16 cellular contexts compared by ENCODE assay signal in the genomic region with DNA sequence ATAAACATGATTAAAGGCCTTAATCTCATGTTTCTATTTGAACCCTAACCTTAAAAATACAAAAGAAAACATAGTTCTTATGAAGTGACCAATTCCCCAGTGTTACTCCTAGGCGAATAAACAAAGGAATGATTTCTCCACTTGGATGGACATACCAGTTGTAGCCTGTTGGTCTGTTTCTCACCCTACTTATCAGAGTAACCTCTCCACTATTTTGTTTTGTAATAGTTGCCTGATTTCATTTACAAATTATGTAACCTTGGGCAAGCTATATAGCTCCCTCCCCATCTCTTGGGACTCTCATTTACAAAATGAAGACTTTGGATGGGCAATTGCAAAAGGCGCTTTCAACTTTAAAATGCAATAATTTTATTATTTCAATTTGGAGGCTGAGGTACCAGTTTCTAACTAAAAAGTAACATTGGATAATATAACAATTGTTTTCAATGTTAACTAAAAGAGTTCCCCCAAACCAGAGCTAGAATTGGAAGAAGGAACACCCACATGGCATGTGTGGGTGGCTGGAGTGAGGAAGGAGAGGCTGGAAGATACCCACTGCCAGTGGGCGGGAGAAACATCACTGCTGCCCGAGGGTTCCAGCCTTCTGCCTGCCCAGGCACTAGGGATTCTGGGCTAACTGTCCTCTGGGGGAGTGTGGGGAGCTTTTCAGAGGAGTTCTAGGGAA.
DNase-seq lines count a peak whose midpoint lies in the region; FAIRE-seq and TF ChIP-seq lines count a peak whose summit lies in the region.
"Had no signal": no experiment of that assay in that cellular context is flagged by ENCODE, and none has a peak within 500 bp of the region (broad histone marks: within the 10 kb centered on the region; RNA-seq: fewer than 3 reads in every experiment).

No MANE protein-coding gene starts in this region.

- H3K36me3 ChIP-seq in OCI-LY1 (ENCODE audit: insufficient read depth, low read length), result peaks cover 43% of the 10 kb centered on the region
- H3K36me3 ChIP-seq in small intestine (ENCODE audit: control insufficient read depth in 2 of 2, insufficient read depth in 2 of 2, low read length in 2 of 2), result no peaks in the 10 kb centered on the region
- no peaks in the 10 kb centered on the region for H3K36me3 ChIP-seq in PC-9 (ENCODE audit: low read depth)
- no peaks in the 10 kb centered on the region; the same call in 1 of the 2 replicates for H3K36me3 ChIP-seq in MG63

- H3K9ac ChIP-seq in OCI-LY1 (ENCODE audit: low read length), result peak overlapping the region; percentile 50

- no peak for FAIRE-seq in small intestine (lab: Jason Lieb, UNC)
- FAIRE-seq: TTC549 had no signal

- CTCF ChIA-PET in PC-9 (lab: Charles Lee), result no interaction called here

- H3K4me2 ChIP-seq in OCI-LY1 (ENCODE audit: low read length) (peak overlapping the region; percentile 54), PC-9 (no peak overlapping the region)

- POLR2A ChIA-PET in PC-9 (lab: Charles Lee; ENCODE audit: unreplicated experiment), result no interaction called here

- 78 to 85% (median 82%) methylated on average over 4 of the region's 4 CpGs for WGBS in small intestine, 3 donors

- peaks cover 96% of the 10 kb centered on the region for H3K4me1 ChIP-seq in OCI-LY1 (ENCODE audit: insufficient read depth, low read length, severe bottlenecking)
- no peaks in the 10 kb centered on the region for H3K4me1 ChIP-seq in small intestine (ENCODE audit: control insufficient read depth in 2 of 2, insufficient read depth in 1 of 2, low read depth in 1 of 2, low read length in 1 of 2)
- no peaks in the 10 kb centered on the region for H3K4me1 ChIP-seq in PC-9 (replicated peaks; ENCODE audit: insufficient read depth)
- H3K4me1 ChIP-seq: body of pancreas had no signal

- H2AFZ ChIP-seq in OCI-LY1 (ENCODE audit: low read length) (no peak overlapping the region), PC-9 (no peak overlapping the region)

- H3F3A ChIP-seq in OCI-LY1 (ENCODE audit: insufficient read depth, low read length) (0 out of 2 replicates have a peak, but pooled peaks cover 7% of the 10 kb centered on the region), PC-9 (ENCODE audit: insufficient read depth, low read depth) (no peaks in the 10 kb centered on the region)

- peaks cover 69% of the 10 kb centered on the region for H3K79me2 ChIP-seq in OCI-LY1 (ENCODE audit: insufficient read depth, low read length)
- H3K79me2 ChIP-seq in PC-9 (ENCODE audit: low read depth), result no peaks in the 10 kb centered on the region

- H3K9me2 ChIP-seq in OCI-LY1 (ENCODE audit: low read depth, low read length) (no peaks in the 10 kb centered on the region), PC-9 (ENCODE audit: insufficient read depth) (no peaks in the 10 kb centered on the region)

- no peaks in the 10 kb centered on the region for H3K27me3 ChIP-seq in OCI-LY1 (ENCODE audit: insufficient read depth, low read length)
- no peaks in the 10 kb centered on the region for H3K27me3 ChIP-seq in small intestine (ENCODE audit: control insufficient read depth in 2 of 2, insufficient read depth in 2 of 2, low read length in 2 of 2)
- no peaks in the 10 kb centered on the region; the same call in 1 of the 2 replicates for H3K27me3 ChIP-seq in PC-9 (ENCODE audit: insufficient read depth, low read depth)
- H3K27me3 ChIP-seq in MG63, result no peaks in the 10 kb centered on the region
- H3K27me3 ChIP-seq: body of pancreas had no signal

- intact Hi-C loops in posterior cingulate gyrus (cut with DNase I) (no loop called here), PC-9 (cut with micrococcal nuclease; ENCODE audit: unreplicated experiment) (no loop called here)

- H3K9me3 ChIP-seq in OCI-LY1 (ENCODE audit: low read length), result no peaks in the 10 kb centered on the region
- H3K9me3 ChIP-seq in small intestine (ENCODE audit: control insufficient read depth, low read depth), result no peaks in the 10 kb centered on the region
- no peaks in the 10 kb centered on the region for H3K9me3 ChIP-seq in PC-9 (ENCODE audit: insufficient read depth, low read depth)
- H3K9me3 ChIP-seq in MG63, result no peaks in the 10 kb centered on the region
- H3K9me3 ChIP-seq: body of pancreas had no signal

- peak; percentile 79 for DNase-seq in AG10803 (ENCODE audit: low read depth)
- peak; percentile 84 for DNase-seq in fibroblast of villous mesenchyme (ENCODE audit: low read depth)
- peak in 6 of 10 donors; percentile 29 to 87 (median 64) for DNase-seq in posterior cingulate gyrus
- no peak for DNase-seq in nucleus accumbens (lab: John Stamatoyannopoulos, UW)
- DNase-seq in small intestine, result no peak
- DNase-seq in PC-9, result no peak
- no peak for DNase-seq in MG63
- DNase-seq: activated CD4-positive, alpha-beta memory T cell treated with anti-CD3 and anti-CD28 coated beads, Interleukin-2, amount 10 ng/mL, durations not matched to agents 7 days and 5 days; body of pancreas; effector memory CD4-positive, alpha-beta T cell; glutamatergic neuron; NCI-H2081; nephron progenitor cell had no signal

- no TSS peak for BruUV-seq in PC-9 (replicated peaks; lab: Mats Ljungman, UMichigan)

- no peak overlapping the region for H3K4me3 ChIP-seq in AG10803 (ENCODE audit: low read length)
- H3K4me3 ChIP-seq in OCI-LY1 (ENCODE audit: low read depth, low read length, poor library complexity, severe bottlenecking), result no peak overlapping the region
- no peak overlapping the region for H3K4me3 ChIP-seq in fibroblast of villous mesenchyme (ENCODE audit: low read depth, low read length)
- no peak overlapping the region for H3K4me3 ChIP-seq in small intestine (ENCODE audit: low read depth in 1 of 2, low read length in 2 of 2)
- H3K4me3 ChIP-seq in PC-9, result no peak overlapping the region
- no peak overlapping the region for H3K4me3 ChIP-seq in MG63
- H3K4me3 ChIP-seq: body of pancreas, skin epidermis had no signal

- H3K27ac ChIP-seq in OCI-LY1 (ENCODE audit: low read depth, low read length, poor library complexity, severe bottlenecking), result peak overlapping the region; percentile 99
- peak overlapping the region in 1 of 2 donors; percentile 21 for H3K27ac ChIP-seq in small intestine (ENCODE audit: low read depth in 1 of 2, low read length in 1 of 2)
- no peak overlapping the region for H3K27ac ChIP-seq in PC-9
- H3K27ac ChIP-seq: body of pancreas had no signal

- H4K20me1 ChIP-seq in OCI-LY1 (ENCODE audit: insufficient read depth, low read length) (no peaks in the 10 kb centered on the region), PC-9 (ENCODE audit: insufficient read depth) (no peaks in the 10 kb centered on the region)

- TF ChIP-seq CTCF in AG10803 (conservative IDR thresholded peaks at IDR 0.05; ENCODE audit: low read length) (no peak), OCI-LY1 (IDR thresholded peaks at IDR 0.05; ENCODE audit: low read length) (no peak), fibroblast of villous mesenchyme (IDR thresholded peaks at IDR 0.05; ENCODE audit: insufficient read depth, low read depth, low read length) (no peak), PC-9 (conservative IDR thresholded peaks at IDR 0.05) (no peak)

Comparison
In these comparisons a context has a peak if more than half of its experiments do, and no peak if none do; other contexts are left out.
1. DNase-seq: peak in AG10803 (single experiment), fibroblast of villous mesenchyme (single experiment) and posterior cingulate gyrus (6 of 10); none in nucleus accumbens (0 of 56), small intestine (single experiment), PC-9 (0 of 2) and MG63 (single experiment).